ENCODE assay signal across 8 cellular contexts in the genomic region with DNA sequence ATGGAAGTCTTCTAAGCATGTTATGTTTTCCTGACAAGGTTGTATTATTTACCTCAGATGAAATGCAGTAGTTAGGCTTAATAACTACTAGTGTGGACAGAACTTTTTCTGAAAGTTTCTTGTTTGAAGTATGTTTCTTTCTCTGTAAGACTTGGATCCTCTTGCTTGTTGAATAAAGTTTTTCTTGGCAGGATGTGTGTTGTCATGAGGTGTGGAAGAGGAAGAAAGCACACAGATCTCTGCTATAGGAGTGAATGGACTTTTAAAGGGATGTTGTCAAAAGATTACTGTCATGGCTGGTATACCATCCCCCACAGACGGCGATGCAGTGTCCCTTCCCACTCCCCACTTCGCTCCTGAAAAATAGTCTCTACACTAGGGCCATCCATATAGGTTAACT. TPM values are rescaled to one million over a fixed set of nuclear protein-coding genes. Genes with fewer than 3 reads are reported as not detected.
DNase-seq lines count a peak whose midpoint lies in the region; ATAC-seq and TF ChIP-seq lines count a peak whose summit lies in the region.

No MANE protein-coding gene starts in this region.

- H3K9me3 ChIP-seq in lower lobe of right lung, result no peaks in the 10 kb centered on the region

- H3K4me1 ChIP-seq in lower lobe of right lung, result peaks cover 69% of the 10 kb centered on the region

- peak overlapping the region; percentile 95 for H3K4me3 ChIP-seq in lower lobe of right lung

- H3K27ac ChIP-seq in lower lobe of right lung, result peak overlapping the region; percentile 97

- H3K9me3 Mint-ChIP-seq in stimulated activated naive CD8-positive, alpha-beta T cell treated with anti-CD3 and anti-CD28 coated beads, Interleukin-15, Interleukin-2, amounts not matched to agents 100 ng/mL and 50 ng/mL, for 24 hours, result no peaks in the 10 kb centered on the region
- H3K9me3 Mint-ChIP-seq in activated naive CD8-positive, alpha-beta T cell treated with anti-CD3 and anti-CD28 coated beads, Interleukin-2, amount 50 U/mL, for 24 hours, result no peaks in the 10 kb centered on the region

- no peak for DNase-seq in stimulated activated naive CD8-positive, alpha-beta T cell treated with anti-CD3 and anti-CD28 coated beads, Interleukin-15, Interleukin-2, amounts not matched to agents 100 U/mL and 50 U/mL, for 24 hours
- DNase-seq in activated naive CD8-positive, alpha-beta T cell treated with anti-CD3 and anti-CD28 coated beads, Interleukin-2, amount 50 U/mL, for 24 hours, result no peak
- DNase-seq in lower lobe of right lung (no peak), AG20443 (ENCODE audit: low spot score) (no peak), C1 segment of cervical spinal cord (lab: John Stamatoyannopoulos, UW) (no peak)
- DNase-seq in activated effector memory CD4-positive, alpha-beta T cell treated with Interleukin-2 at 50 U/mL for 16 hours, result no peak

- no peaks in the 10 kb centered on the region for H3K27me3 Mint-ChIP-seq in stimulated activated naive CD8-positive, alpha-beta T cell treated with anti-CD3 and anti-CD28 coated beads, Interleukin-15, Interleukin-2, amounts not matched to agents 100 ng/mL and 50 ng/mL, for 24 hours
- no peaks in the 10 kb centered on the region for H3K27me3 Mint-ChIP-seq in activated naive CD8-positive, alpha-beta T cell treated with anti-CD3 and anti-CD28 coated beads, Interleukin-2, amount 50 U/mL, for 24 hours

- no peak for TF ChIP-seq CTCF in lower lobe of right lung (IDR thresholded peaks at IDR 0.05)

- peak overlapping the region; percentile 88 for H3K4me3 Mint-ChIP-seq in stimulated activated naive CD8-positive, alpha-beta T cell treated with anti-CD3 and anti-CD28 coated beads, Interleukin-15, Interleukin-2, amounts not matched to agents 100 ng/mL and 50 ng/mL, for 24 hours
- peak overlapping the region; percentile 95 for H3K4me3 Mint-ChIP-seq in activated naive CD8-positive, alpha-beta T cell treated with anti-CD3 and anti-CD28 coated beads, Interleukin-2, amount 50 U/mL, for 24 hours

- peaks cover 70% of the 10 kb centered on the region for H3K4me1 Mint-ChIP-seq in stimulated activated naive CD8-positive, alpha-beta T cell treated with anti-CD3 and anti-CD28 coated beads, Interleukin-15, Interleukin-2, amounts not matched to agents 100 ng/mL and 50 ng/mL, for 24 hours (ENCODE audit: low read depth)
- peaks cover 67% of the 10 kb centered on the region for H3K4me1 Mint-ChIP-seq in activated naive CD8-positive, alpha-beta T cell treated with anti-CD3 and anti-CD28 coated beads, Interleukin-2, amount 50 U/mL, for 24 hours

- intact Hi-C loops in lower lobe of right lung (cut with DNase I), result no loop called here

- peaks cover 25% of the 10 kb centered on the region for H3K36me3 Mint-ChIP-seq in stimulated activated naive CD8-positive, alpha-beta T cell treated with anti-CD3 and anti-CD28 coated beads, Interleukin-15, Interleukin-2, amounts not matched to agents 100 ng/mL and 50 ng/mL, for 24 hours (ENCODE audit: low read depth)
- peaks cover 27% of the 10 kb centered on the region for H3K36me3 Mint-ChIP-seq in activated naive CD8-positive, alpha-beta T cell treated with anti-CD3 and anti-CD28 coated beads, Interleukin-2, amount 50 U/mL, for 24 hours (ENCODE audit: low read depth)

- no peaks in the 10 kb centered on the region for H3K36me3 ChIP-seq in lower lobe of right lung

- H3K27ac Mint-ChIP-seq in stimulated activated naive CD8-positive, alpha-beta T cell treated with anti-CD3 and anti-CD28 coated beads, Interleukin-15, Interleukin-2, amounts not matched to agents 100 ng/mL and 50 ng/mL, for 24 hours, result peak overlapping the region; percentile 84
- H3K27ac Mint-ChIP-seq in activated naive CD8-positive, alpha-beta T cell treated with anti-CD3 and anti-CD28 coated beads, Interleukin-2, amount 50 U/mL, for 24 hours, result peak overlapping the region; percentile 73

- H3K27me3 ChIP-seq in lower lobe of right lung (ENCODE audit: low read depth), result no peaks in the 10 kb centered on the region

- ATAC-seq in stimulated activated naive CD8-positive, alpha-beta T cell treated with anti-CD3 and anti-CD28 coated beads, Interleukin-15, Interleukin-2, amounts not matched to agents 100 U/mL and 50 U/mL, for 24 hours, result no peak
- ATAC-seq in activated naive CD8-positive, alpha-beta T cell treated with anti-CD3 and anti-CD28 coated beads, Interleukin-2, amount 50 U/mL, for 24 hours, result no peak
- ATAC-seq in lower lobe of right lung (no peak), HG02870 (IDR thresholded peaks at IDR 0.05; ENCODE audit: unreplicated experiment) (no peak)

RNA-seq across cellular contexts. Expression of a gene that starts 2.6 kb away (rescaled TPM):
- 78.7 TPM for total RNA-seq in lower lobe of right lung
